ENCODE assay signal across 9 cellular contexts in the genomic region with DNA sequence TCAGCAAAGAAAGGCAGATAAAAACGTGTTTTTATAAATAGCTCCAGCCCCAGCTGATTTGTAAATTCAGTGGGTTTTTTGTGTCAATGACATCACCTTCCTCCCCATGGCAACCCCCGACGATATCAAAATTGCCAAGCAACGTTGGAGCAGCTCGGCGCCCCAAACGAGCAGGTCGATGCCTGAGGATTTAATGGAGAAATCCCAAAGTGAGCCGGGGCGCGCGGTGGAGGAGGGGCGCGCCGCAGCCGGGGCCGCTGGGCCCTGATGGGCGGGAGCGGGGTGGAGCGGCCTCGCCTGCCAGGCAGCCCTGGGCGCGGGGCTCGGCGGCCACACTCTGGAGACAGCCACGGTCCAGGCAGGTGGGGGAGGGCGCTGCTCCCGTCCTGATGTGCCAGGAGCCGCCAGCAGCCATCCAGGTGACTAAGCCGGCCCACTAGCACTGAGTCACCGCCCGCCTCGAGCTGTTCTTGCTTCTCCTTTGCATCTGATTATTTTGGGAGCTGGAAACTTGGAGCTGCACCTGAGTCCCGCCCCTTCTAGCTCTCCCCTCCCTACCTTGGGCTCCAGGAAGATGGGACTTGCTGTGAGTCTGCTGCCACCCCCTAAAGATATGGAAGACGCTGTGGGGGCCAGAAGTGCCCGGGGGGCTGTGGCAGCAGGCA. TPM values are rescaled to one million over a fixed set of nuclear protein-coding genes. Genes with fewer than 3 reads are reported as not detected.
A peak's percentile ranks its signal among the peaks of the same experiment; 100 is the strongest.
DNase-seq lines count a peak whose midpoint lies in the region; ATAC-seq, FAIRE-seq and TF ChIP-seq lines count a peak whose summit lies in the region.
"Had no signal": no experiment of that assay in that cellular context is flagged by ENCODE, and none has a peak within 500 bp of the region (broad histone marks: within the 10 kb centered on the region; RNA-seq: fewer than 3 reads in every experiment).

PAK6 (plus strand) TSS at position 137 of the 665 bp plus-strand sequence. CDS start 25,723 bp downstream, outside the sequence.

- H3K79me1 ChIP-seq in H9 (ENCODE audit: insufficient read depth, low read depth, low read length, poor library complexity, severe bottlenecking) = no peaks in the 10 kb centered on the region

- H3K79me2 ChIP-seq in H9 (ENCODE audit: insufficient read depth, low read length) (no peaks in the 10 kb centered on the region), keratinocyte (ENCODE audit: control insufficient read depth, insufficient read depth, low read length) (peaks cover 10% of the 10 kb centered on the region)

- no peak within 1 kb of the TSS for H3K4ac ChIP-seq in H9 (ENCODE audit: low read depth, low read length)

- in situ Hi-C loops in Panc1 (cut with HindIII; ENCODE audit: low pct_unique_long_range_greater_than_20kb, low sequenced_read_pairs) = no loop called here

- H3K9me3 ChIP-seq in H9 (ENCODE audit: control insufficient read depth, low read depth, low read length) = no peaks in the 10 kb centered on the region
- no peaks in the 10 kb centered on the region for H3K9me3 ChIP-seq in Panc1 (ENCODE audit: control insufficient read depth, insufficient read depth, low read depth, low read length)
- no peaks in the 10 kb centered on the region for H3K9me3 ChIP-seq in breast epithelium
- no peaks in the 10 kb centered on the region for H3K9me3 ChIP-seq in keratinocyte (ENCODE audit: control insufficient read depth, low read depth, low read length)
- H3K9me3 ChIP-seq: neutrophil had no signal

- H4K8ac ChIP-seq in H9 (replicated peaks; ENCODE audit: insufficient read length, low read depth, low read length) = no peak within 1 kb of the TSS

- DNase-seq in AG08396 (ENCODE audit: low spot score) = peak; percentile 85
- DNase-seq in H9 = peak; percentile 88
- no peak for DNase-seq in Panc1 (ENCODE audit: low read depth, low spot score)
- peak; percentile 86 to 91 for DNase-seq in breast epithelium (ENCODE audit: low spot score in 2 of 2)
- DNase-seq in keratinocyte (ENCODE audit: low read depth, low spot score) = peak; percentile 79
- peak; percentile 34 for DNase-seq in stimulated activated CD4-positive, alpha-beta T cell treated with anti-CD3 and anti-CD28 coated beads, Interleukin-12 subunit alpha, Interleukin-12 subunit beta, amount 100 ng/mL, for 4 hours

- no peak within 1 kb of the TSS for H2BK5ac ChIP-seq in H9 (ENCODE audit: insufficient read length, low read length)

- no peak within 1 kb of the TSS for H2BK12ac ChIP-seq in H9 (ENCODE audit: insufficient read length, low read depth, low read length)

- H4K5ac ChIP-seq in H9 (ENCODE audit: insufficient read length, low read depth, low read length) = no peak within 1 kb of the TSS

- H3K9ac ChIP-seq in H9 (ENCODE audit: extremely low read depth, insufficient read length, low read length) (peak within 1 kb of the TSS; percentile 3), keratinocyte (ENCODE audit: control insufficient read depth, extremely low read depth, insufficient read depth, low read length) (peak within 1 kb of the TSS; percentile 86)

- no peak within 1 kb of the TSS for H3T11ph ChIP-seq in H9 (ENCODE audit: low read length)

- no peak within 1 kb of the TSS for H3K23ac ChIP-seq in H9 (ENCODE audit: insufficient read length, low read depth, low read length)

- no peak within 1 kb of the TSS for H3K27ac ChIP-seq in H9 (ENCODE audit: insufficient read length, low read depth, low read length)
- peak within 1 kb of the TSS; percentile 44 for H3K27ac ChIP-seq in Panc1 (ENCODE audit: low read length)
- H3K27ac ChIP-seq in breast epithelium = peak within 1 kb of the TSS; percentile 82 to 88
- H3K27ac ChIP-seq in keratinocyte (ENCODE audit: control insufficient read depth, insufficient read depth, low read length) = peak within 1 kb of the TSS; percentile 91
- H3K27ac ChIP-seq: neutrophil had no signal

- no peak within 1 kb of the TSS for H3K56ac ChIP-seq in H9 (ENCODE audit: insufficient read length, low read depth, low read length)

- H2AFZ ChIP-seq in H9 (ENCODE audit: low read length) (no peak within 1 kb of the TSS), keratinocyte (ENCODE audit: control insufficient read depth, low read length) (peak within 1 kb of the TSS; percentile 66)

- H3K4me1 ChIP-seq in H9 (ENCODE audit: insufficient read depth, low read length) = no peaks in the 10 kb centered on the region; the same call in 1 of the 2 replicates
- H3K4me1 ChIP-seq in Panc1 (ENCODE audit: control insufficient read depth, insufficient read depth, low read length) = peaks cover 16% of the 10 kb centered on the region
- peaks cover 4 to 8% of the 10 kb centered on the region in 2 donors for H3K4me1 ChIP-seq in breast epithelium
- peaks cover 67% of the 10 kb centered on the region for H3K4me1 ChIP-seq in keratinocyte (ENCODE audit: control insufficient read depth, extremely low read depth, insufficient read depth, low read length)

- peak within 1 kb of the TSS; percentile 38 to 45 for H3K4me3 ChIP-seq in Panc1 (ENCODE audit: low read depth in 2 of 2, low read length in 2 of 2)
- peak within 1 kb of the TSS in 2 of 3 donors; percentile 48 to 60 for H3K4me3 ChIP-seq in breast epithelium
- peak within 1 kb of the TSS; percentile 53 to 85 (median 81) for H3K4me3 ChIP-seq in keratinocyte (ENCODE audit: control insufficient read depth in 2 of 3, extremely low read depth in 1 of 3, insufficient read depth in 2 of 3, low read depth in 1 of 3, low read length in 3 of 3)

- H3K36me3 ChIP-seq in Panc1 (ENCODE audit: control insufficient read depth, insufficient read depth, low read length) (no peaks in the 10 kb centered on the region), breast epithelium (no peaks in the 10 kb centered on the region), keratinocyte (ENCODE audit: control insufficient read depth in 2 of 2, extremely low read depth in 1 of 2, insufficient read depth in 2 of 2, low read length in 2 of 2) (no peaks in the 10 kb centered on the region)
- H3K36me3 ChIP-seq: neutrophil had no signal

- no peaks in the 10 kb centered on the region for H3K9me3 Mint-ChIP-seq in H9

- TF ChIP-seq POLR2A in breast epithelium (IDR thresholded peaks at IDR 0.05) = no peak

- H3K4me3 Mint-ChIP-seq in H9 = peak within 1 kb of the TSS; percentile 51 to 72

- ATAC-seq in Panc1 = peak; percentile 81
- no peak for ATAC-seq in GM19351 (IDR thresholded peaks at IDR 0.05; ENCODE audit: unreplicated experiment)
- no peak for ATAC-seq in GM18861 (IDR thresholded peaks at IDR 0.05; ENCODE audit: unreplicated experiment)

- no CpG with 5 or more reads among the region's 36 CpGs for WGBS in H9 (ENCODE audit: extremely low coverage, insufficient read length, low lambda C conversion rate)

- TF ChIP-seq CTCF in H9 (conservative IDR thresholded peaks at IDR 0.05) (no peak), Panc1 (IDR thresholded peaks at IDR 0.05) (no peak), breast epithelium (IDR thresholded peaks at IDR 0.05) (no peak), keratinocyte (optimal IDR thresholded peaks at IDR 0.05 in 1 of 3, IDR thresholded peaks at IDR 0.05 in 1 of 3, conservative IDR thresholded peaks at IDR 0.05 in 1 of 3; ENCODE audit: extremely low read depth in 1 of 3, insufficient read depth in 2 of 3, low read length in 3 of 3) (no peak)

- dilution Hi-C loops in keratinocyte (cut with MboI; ENCODE audit: extremely low pct_ligation_motif_present, low sequenced_read_pairs) = no loop called here

- intact Hi-C loops in Panc1 (cut with micrococcal nuclease; ENCODE audit: unreplicated experiment) = no loop called here
- intact Hi-C loops in breast epithelium (cut with DNase I; ENCODE audit: low total_unique reads) = loop anchor here (5.0 kb wide), 1 partner anchor 33 kb away; no protein-coding TSS in a partner anchor

- CTCF ChIA-PET in Panc1 (lab: Charles Lee) = interaction anchor here (0.7 to 1.9 kb wide), 4 partner anchors 22 to 132 kb away, joined by 3 to 9 read pairs (median 3); no protein-coding TSS in a partner anchor

- H4K91ac ChIP-seq in H9 (ENCODE audit: insufficient read length, low read depth, low read length) = no peak within 1 kb of the TSS

- no peaks in the 10 kb centered on the region for H4K20me1 ChIP-seq in H9 (ENCODE audit: control insufficient read depth, insufficient read depth, insufficient read length)
- no peaks in the 10 kb centered on the region for H4K20me1 ChIP-seq in keratinocyte (ENCODE audit: control insufficient read depth, extremely low read depth, insufficient read depth, low read length)

- FAIRE-seq in keratinocyte (lab: Jason Lieb, UNC) = peak; percentile 9

- peaks cover 8% of the 10 kb centered on the region for H3K23me2 ChIP-seq in H9 (ENCODE audit: insufficient read length, low read depth, low read length, poor library complexity, severe bottlenecking)

- peak within 1 kb of the TSS; percentile 24 for H3K14ac ChIP-seq in H9 (ENCODE audit: insufficient read depth, low read length)

- H2BK120ac ChIP-seq in H9 (ENCODE audit: low read depth, low read length, poor library complexity, severe bottlenecking) = no peak within 1 kb of the TSS

- H2BK15ac ChIP-seq in H9 (ENCODE audit: low read depth, low read length) = no peak within 1 kb of the TSS

- H3K4me2 ChIP-seq in H9 (ENCODE audit: insufficient read depth, insufficient read length, low read length) = peak within 1 kb of the TSS; percentile 37
- H3K4me2 ChIP-seq in keratinocyte (ENCODE audit: control insufficient read depth, extremely low read depth, insufficient read depth, low read depth, low read length) = peak within 1 kb of the TSS; percentile 98

- peaks cover 18% of the 10 kb centered on the region for H3K27me3 Mint-ChIP-seq in H9 (ENCODE audit: low read depth)

- peaks cover 4% of the 10 kb centered on the region for H3K9me1 ChIP-seq in keratinocyte (ENCODE audit: control insufficient read depth, extremely low read depth, insufficient read depth, low read length)

- peaks cover 26 to 29% of the 10 kb centered on the region in 2 experiments for H3K4me1 Mint-ChIP-seq in H9

- H3K27me3 ChIP-seq in H9 (ENCODE audit: insufficient read depth, low read length) = no peaks in the 10 kb centered on the region
- no peaks in the 10 kb centered on the region for H3K27me3 ChIP-seq in Panc1 (ENCODE audit: control insufficient read depth, insufficient read depth, low read length)
- H3K27me3 ChIP-seq in breast epithelium = no peaks in the 10 kb centered on the region
- no peaks in the 10 kb centered on the region for H3K27me3 ChIP-seq in keratinocyte (ENCODE audit: control insufficient read depth, extremely low read depth, insufficient read depth, low read length)

- H3K36me3 Mint-ChIP-seq in H9 (ENCODE audit: insufficient read depth in 1 of 3, low read depth in 3 of 3) = peaks cover 0 to 2% (median 0%) of the 10 kb centered on the region in 3 experiments; a peak in 1 of 7 replicates

- no peak within 1 kb of the TSS for H2BK20ac ChIP-seq in H9 (ENCODE audit: low read depth, low read length, poor library complexity, severe bottlenecking)

- POLR2A ChIA-PET in Panc1 (lab: Charles Lee) = interaction anchor here (0.6 kb wide), 1 partner anchor 160 kb away, joined by 3 read pairs; no protein-coding TSS in a partner anchor

- H2AK5ac ChIP-seq in H9 (ENCODE audit: insufficient read length, low read length) = no peak within 1 kb of the TSS

- H3K27ac Mint-ChIP-seq in H9 = peak within 1 kb of the TSS; percentile 17 to 59 (median 54); a peak in 3 of 7 replicates

- BruUV-seq in Panc1 (replicated peaks; lab: Mats Ljungman, UMichigan) = no TSS peak

- H3K18ac ChIP-seq in H9 (ENCODE audit: insufficient read length, low read depth, low read length) = peak within 1 kb of the TSS; percentile 32

RNA-seq across cellular contexts. Expression of gene PAK6, which starts in this region (rescaled TPM):
- 7.0 and 7.4 TPM in 2 replicates for total RNA-seq in H9 (2021)
- 6.3 TPM for total RNA-seq in Panc1 (2021; ENCODE audit: unreplicated experiment)
- 2.8 TPM for polyA plus RNA-seq in Panc1 (2012; ENCODE audit: insufficient read length)
- total RNA-seq in breast epithelium = 10 to 100 TPM in 1 of 3 donors, 1 to 10 TPM in 1, under 1 TPM in 1; 0.80 to 11.0 (median 9.5) TPM
- polyA plus RNA-seq in keratinocyte = 9.6 to 19.2 TPM (median 11.5 TPM) in 3 replicates
- polyA plus RNA-seq in keratinocyte (2011; ENCODE audit: low read depth) = 4.4 TPM
- 8.9 and 16.2 TPM in 2 replicates for polyA plus RNA-seq in keratinocyte (2011; cell fraction: cytosol; rRNA removed)
- polyA plus RNA-seq in keratinocyte (2011; cell fraction: nucleus; rRNA removed) = 19.8 and 25.6 TPM in 2 replicates
- polyA plus RNA-seq in keratinocyte (2012; ENCODE audit: low replicate concordance) = 11.2 and 18.3 TPM in 2 replicates
- polyA minus RNA-seq in keratinocyte = 14.0 to 20.3 TPM (median 15.3 TPM) in 3 replicates
- polyA minus RNA-seq in keratinocyte (2011; cell fraction: cytosol; rRNA and poly(A)+ RNA removed) = 51.4 TPM
- 15.9 and 22.1 TPM in 2 replicates for polyA minus RNA-seq in keratinocyte (2011; cell fraction: nucleus; rRNA and poly(A)+ RNA removed)
